8 cellular contexts compared by ENCODE assay signal in genomic region chr9:123081824-123082223, GRCh38. TPM values are rescaled to one million over a fixed set of nuclear protein-coding genes. Genes with fewer than 3 reads are reported as not detected.
DNase-seq lines count a peak whose midpoint lies in the region; ATAC-seq, FAIRE-seq and TF ChIP-seq lines count a peak whose summit lies in the region.

No MANE protein-coding gene starts in this region.

- H3K9me3 Mint-ChIP-seq in CD14-positive monocyte, result peaks cover 0 to 1% (median 0%) of the 10 kb centered on the region in 7 donors

- no peak overlapping the region for H2BK15ac ChIP-seq in neuronal stem cell (ENCODE audit: low read length)

- intact Hi-C loops in CD14-positive monocyte (cut with micrococcal nuclease), result loop anchor here (2.0 to 5.0 kb wide), 2 partner anchors 265 to 269 kb away; no protein-coding TSS in a partner anchor

- no peak for DNase-seq in CD14-positive monocyte (ENCODE audit: low spot score)
- DNase-seq in GM18507 (ENCODE audit: extremely low spot score, insufficient read length, low read depth), result no peak
- no peak for DNase-seq in RWPE2 (ENCODE audit: low spot score)
- DNase-seq in epithelial cell of proximal tubule (ENCODE audit: low read depth), result no peak
- DNase-seq in neuronal stem cell (ENCODE audit: low spot score), result peak; percentile 42
- DNase-seq in NK-92 treated with Interleukin-12 subunit alpha and Interleukin-12 subunit beta, amount 100 ng/mL, for 24 hours (lab: John Stamatoyannopoulos, UW), result no peak
- DNase-seq in ureter (ENCODE audit: low spot score), result no peak
- no peak for DNase-seq in stimulated activated CD4-positive, alpha-beta T cell treated with anti-CD3 and anti-CD28 coated beads, Interleukin-4, amount 100 ng/mL, for 4 hours

- H3K27ac ChIP-seq in RWPE2 (ENCODE audit: poor library complexity, severe bottlenecking) (no peak overlapping the region), neuronal stem cell (replicated peaks; ENCODE audit: low read length) (no peak overlapping the region)

- H3K36me3 ChIP-seq in RWPE2 (ENCODE audit: low read depth) (peaks cover 65% of the 10 kb centered on the region), neuronal stem cell (replicated peaks in 1 of 2; ENCODE audit: control insufficient read depth in 2 of 2, insufficient read depth in 2 of 2, low read length in 2 of 2) (peaks cover 13 to 98% of the 10 kb centered on the region in 2 donors)

- H2BK120ac ChIP-seq in neuronal stem cell (ENCODE audit: low read depth, low read length), result no peak overlapping the region

- no peak overlapping the region for H2AK5ac ChIP-seq in neuronal stem cell (ENCODE audit: low read depth, low read length)

- H3K4me1 Mint-ChIP-seq in CD14-positive monocyte, result no peaks in the 10 kb centered on the region

- no peak overlapping the region for H3K9ac ChIP-seq in neuronal stem cell (ENCODE audit: low read depth, low read length, poor library complexity)

- H3K27me3 Mint-ChIP-seq in CD14-positive monocyte (ENCODE audit: low read depth in 3 of 3), result no peaks in the 10 kb centered on the region

- no peak for ATAC-seq in RWPE2 (ENCODE audit: low read depth)

- no peak overlapping the region for H4K8ac ChIP-seq in neuronal stem cell (ENCODE audit: low read depth, low read length)

- H3K4me3 ChIP-seq in RWPE2 (ENCODE audit: severe bottlenecking) (no peak overlapping the region), epithelial cell of proximal tubule (ENCODE audit: low read depth, low read length) (no peak overlapping the region), neuronal stem cell (ENCODE audit: low read length in 2 of 2) (no peak overlapping the region)

- no peak overlapping the region for H3K4me2 ChIP-seq in neuronal stem cell (ENCODE audit: insufficient read depth, low read length, poor library complexity, severe bottlenecking)

- no peak overlapping the region for H2BK12ac ChIP-seq in neuronal stem cell (ENCODE audit: low read length)

- TF ChIP-seq CTCF in CD14-positive monocyte (IDR thresholded peaks at IDR 0.05) (peak; percentile 51), RWPE2 (IDR thresholded peaks at IDR 0.05; ENCODE audit: poor library complexity, severe bottlenecking) (peak; percentile 50), epithelial cell of proximal tubule (conservative IDR thresholded peaks at IDR 0.05; ENCODE audit: low read depth, low read length) (peak; percentile 68)

- no peak overlapping the region for H3K4ac ChIP-seq in neuronal stem cell (ENCODE audit: low read length)

- H3K79me1 ChIP-seq in neuronal stem cell (ENCODE audit: low read depth, low read length), result no peaks in the 10 kb centered on the region

- WGBS in neuronal stem cell (ENCODE audit: extremely low coverage in 2 of 2, insufficient read length in 2 of 2, insufficient replicate concordance in 1 of 2), 2 donors, result no CpG with 5 or more reads among the region's 2 CpGs

- H3K14ac ChIP-seq in neuronal stem cell (ENCODE audit: low read length), result no peak overlapping the region

- no peak overlapping the region for H2BK5ac ChIP-seq in neuronal stem cell (ENCODE audit: low read length)

- peaks cover 89 to 91% of the 10 kb centered on the region in 2 donors for H3K36me3 Mint-ChIP-seq in CD14-positive monocyte

- H3K23ac ChIP-seq in neuronal stem cell (ENCODE audit: low read depth, low read length, poor library complexity), result no peak overlapping the region

- H3K27me3 ChIP-seq in RWPE2 (ENCODE audit: insufficient read depth, poor library complexity, severe bottlenecking) (no peaks in the 10 kb centered on the region), neuronal stem cell (ENCODE audit: control insufficient read depth in 3 of 3, insufficient read depth in 3 of 3, low read depth in 1 of 3, low read length in 3 of 3) (no peaks in the 10 kb centered on the region)

- no peak overlapping the region for H4K91ac ChIP-seq in neuronal stem cell (ENCODE audit: low read depth, low read length, poor library complexity)

- H3K4me1 ChIP-seq in RWPE2 (ENCODE audit: insufficient read depth, poor library complexity, severe bottlenecking) (no peaks in the 10 kb centered on the region), neuronal stem cell (ENCODE audit: control insufficient read depth in 2 of 2, insufficient read depth in 1 of 2, low read depth in 1 of 2, low read length in 2 of 2) (peaks cover 0 to 2% of the 10 kb centered on the region in 2 donors)

- H3K27ac Mint-ChIP-seq in CD14-positive monocyte, result no peak overlapping the region

- peak; percentile 62 for FAIRE-seq in GM18507 (lab: Jason Lieb, UNC)

- H2AFZ ChIP-seq in neuronal stem cell (ENCODE audit: low read length), result no peak overlapping the region

- H3K18ac ChIP-seq in neuronal stem cell (ENCODE audit: low read length), result no peak overlapping the region

- H3K9me3 ChIP-seq in RWPE2 (ENCODE audit: severe bottlenecking), result peaks cover 2% of the 10 kb centered on the region
- H3K9me3 ChIP-seq in neuronal stem cell (replicated peaks in 1 of 2; ENCODE audit: control insufficient read depth in 2 of 2, insufficient read depth in 1 of 2, low read depth in 1 of 2, low read length in 2 of 2), result no peaks in the 10 kb centered on the region

- no peak overlapping the region for H3K4me3 Mint-ChIP-seq in CD14-positive monocyte

RNA-seq across cellular contexts. Expression of gene GPR21, which starts 48.4 kb away (rescaled TPM):
- not detected for polyA plus RNA-seq in CD14-positive monocyte
- total RNA-seq in epithelial cell of proximal tubule, result not detected in 2 replicates
- not detected for polyA plus RNA-seq in neuronal stem cell (2013, experiment 1 of 2)
- not detected for polyA plus RNA-seq in neuronal stem cell (2013, experiment 2 of 2)
- 7.8 TPM for total RNA-seq in ureter
